11 cellular contexts compared by ENCODE assay signal in the genomic region with DNA sequence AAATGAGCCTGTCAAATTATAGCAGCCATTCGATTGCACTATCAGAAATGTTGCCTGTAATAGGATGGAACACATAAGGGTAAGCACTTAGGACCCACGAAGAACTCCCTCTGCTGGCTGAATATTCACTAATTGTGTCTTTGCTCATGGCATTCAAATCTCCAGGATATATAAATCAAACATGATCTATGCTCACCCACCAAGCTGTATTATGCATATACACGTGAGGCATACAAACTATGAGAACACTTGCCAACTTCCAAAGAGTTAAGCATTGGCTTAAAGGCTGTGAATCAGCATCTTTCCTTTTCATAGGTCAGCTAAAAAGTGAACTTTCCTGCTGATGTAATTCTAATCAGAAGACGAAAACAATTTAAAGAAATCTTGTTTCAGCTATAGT. TPM values are rescaled to one million over a fixed set of nuclear protein-coding genes. Genes with fewer than 3 reads are reported as not detected.
DNase-seq lines count a peak whose midpoint lies in the region; ATAC-seq and TF ChIP-seq lines count a peak whose summit lies in the region.
"Had no signal": no experiment of that assay in that cellular context is flagged by ENCODE, and none has a peak within 500 bp of the region (broad histone marks: within the 10 kb centered on the region; RNA-seq: fewer than 3 reads in every experiment).

No MANE protein-coding gene starts in this region.

- H3K4me3 Mint-ChIP-seq in chondrocyte (ENCODE audit: unreplicated experiment) (no peak overlapping the region), neural progenitor cell (no peak overlapping the region)

- H3K4me3 ChIP-seq in neural progenitor cell = no peak overlapping the region

- peak; percentile 75 for TF ChIP-seq CTCF in chondrocyte (IDR thresholded peaks at IDR 0.05)
- peak; percentile 55 for TF ChIP-seq CTCF in neural progenitor cell (IDR thresholded peaks at IDR 0.05)
- no peak for TF ChIP-seq CTCF in GM13976 (IDR thresholded peaks at IDR 0.05; ENCODE audit: borderline replicate concordance, control extremely low read depth, extremely low read depth, insufficient read depth, missing control alignments)

- H3K36me3 ChIP-seq in neural progenitor cell = no peaks in the 10 kb centered on the region

- in situ Hi-C loops in GM13976 (cut with MboI; ENCODE audit: low sequenced_read_pairs, unreplicated experiment) = no loop called here

- ATAC-seq in HG03432 (IDR thresholded peaks at IDR 0.05; ENCODE audit: unreplicated experiment) = peak; percentile 53

- H3K27me3 Mint-ChIP-seq in chondrocyte (ENCODE audit: low read depth) (no peaks in the 10 kb centered on the region), neural progenitor cell (ENCODE audit: insufficient read depth, low read depth) (no peaks in the 10 kb centered on the region)

- DNase-seq in NCI-H446 (lab: John Stamatoyannopoulos, UW) = peak; percentile 56 to 83
- DNase-seq in chondrocyte (ENCODE audit: low spot score) = no peak
- peak; percentile 61 for DNase-seq in neural progenitor cell (ENCODE audit: low spot score)
- no peak for DNase-seq in activated naive CD4-positive, alpha-beta T cell treated with anti-CD3 and anti-CD28 coated beads, Interleukin-2, amount 50 U/mL, for 16 hours
- no peak for DNase-seq in NCI-H187 treated with DMSO at 0.1 percent for 48 hours (lab: John Stamatoyannopoulos, UW)
- no peak for DNase-seq in cortex of kidney (lab: John Stamatoyannopoulos, UW)
- no peak for DNase-seq in GM13976 (ENCODE audit: low spot score)

- no peaks in the 10 kb centered on the region for H3K4me1 Mint-ChIP-seq in chondrocyte (ENCODE audit: low read depth)
- peaks cover 4% of the 10 kb centered on the region for H3K4me1 Mint-ChIP-seq in neural progenitor cell

- H3K36me3 Mint-ChIP-seq in chondrocyte (ENCODE audit: low read depth) (no peaks in the 10 kb centered on the region), neural progenitor cell (no peaks in the 10 kb centered on the region)

- H3K9me3 Mint-ChIP-seq in chondrocyte (ENCODE audit: low read depth) = no peaks in the 10 kb centered on the region
- H3K9me3 Mint-ChIP-seq in neural progenitor cell = no peaks in the 10 kb centered on the region

- H2AFZ ChIP-seq in neural progenitor cell (replicated peaks) = peak overlapping the region; percentile 45

- H3F3A ChIP-seq in neural progenitor cell (ENCODE audit: low read depth) = no peaks in the 10 kb centered on the region

- no peaks in the 10 kb centered on the region for H4K20me1 ChIP-seq in neural progenitor cell (ENCODE audit: low read depth)

- no peak overlapping the region for H3K27ac ChIP-seq in neural progenitor cell
- H3K27ac ChIP-seq: epithelial cell of prostate had no signal

- no peaks in the 10 kb centered on the region for H3K27me3 ChIP-seq in neural progenitor cell

- H3K79me2 ChIP-seq in neural progenitor cell (ENCODE audit: low read depth) = no peaks in the 10 kb centered on the region

- H3K4me2 ChIP-seq in neural progenitor cell = no peak overlapping the region

- H3K27ac Mint-ChIP-seq in chondrocyte (ENCODE audit: unreplicated experiment) = no peak overlapping the region
- no peak overlapping the region for H3K27ac Mint-ChIP-seq in neural progenitor cell

- no peaks in the 10 kb centered on the region for H3K4me1 ChIP-seq in neural progenitor cell

- no peak overlapping the region for H3K9ac ChIP-seq in neural progenitor cell

- H3K9me3 ChIP-seq in neural progenitor cell (ENCODE audit: low read depth) = no peaks in the 10 kb centered on the region

RNA-seq across cellular contexts. Expression of gene TMPRSS15, which starts 34.5 kb away (rescaled TPM):
- total RNA-seq in chondrocyte = 0.97 TPM in 1 of 3 replicates, not detected in the others
- not detected in 2 replicates for total RNA-seq in neural progenitor cell (ENCODE audit: low replicate concordance)
- total RNA-seq: activated CD8-positive, alpha-beta memory T cell treated with anti-CD3 and anti-CD28 coated beads for 36 hours; ureter had no signal

Comparison
In these comparisons a context has a peak if more than half of its experiments do, and no peak if none do; other contexts are left out.
1. DNase-seq: peak in NCI-H446 (2 of 2) and neural progenitor cell (single experiment); none in chondrocyte (single experiment), activated naive CD4-positive, alpha-beta T cell treated with anti-CD3 and anti-CD28 coated beads, Interleukin-2, amount 50 U/mL, for 16 hours (single experiment), NCI-H187 treated with DMSO at 0.1 percent for 48 hours (single experiment), cortex of kidney (single experiment) and GM13976 (single experiment).